14 cellular contexts compared by ENCODE assay signal in the genomic region with DNA sequence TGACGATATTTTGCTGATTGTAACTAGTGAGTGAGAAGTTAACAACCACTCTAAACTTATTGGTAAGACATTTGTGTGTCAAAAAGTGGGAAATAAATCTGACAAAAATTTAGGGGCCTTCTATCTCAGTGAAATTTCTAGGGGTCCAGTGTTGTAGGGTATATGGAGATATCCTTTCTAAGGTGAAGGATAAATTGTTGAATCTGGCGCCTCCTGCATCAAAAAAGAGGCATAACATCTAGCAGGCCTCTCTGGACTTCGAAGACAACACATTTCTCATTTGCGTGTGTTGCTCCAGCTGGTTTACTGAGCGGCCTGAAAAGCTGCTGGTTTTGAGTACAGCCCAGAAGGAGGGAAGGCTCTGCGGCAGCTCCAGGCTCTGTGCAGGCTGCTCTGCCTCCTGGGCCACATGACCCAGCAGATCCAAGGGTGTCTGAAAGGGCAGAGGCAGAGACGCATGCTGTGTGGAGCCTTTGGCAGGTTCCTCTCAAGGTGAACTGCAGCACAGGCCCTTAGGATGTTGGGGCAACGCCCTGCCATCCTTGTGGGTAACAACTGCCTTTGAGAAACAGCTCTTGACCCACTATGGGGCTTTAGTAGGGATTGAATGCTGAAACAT.
DNase-seq lines count a peak whose midpoint lies in the region; TF ChIP-seq lines count a peak whose summit lies in the region.
"Had no signal": no experiment of that assay in that cellular context is flagged by ENCODE, and none has a peak within 500 bp of the region (broad histone marks: within the 10 kb centered on the region; RNA-seq: fewer than 3 reads in every experiment).

No MANE protein-coding gene starts in this region.

- no peak overlapping the region for H3K27ac ChIP-seq in KMS-11
- H3K27ac ChIP-seq: ovary had no signal

- peaks cover 3% of the 10 kb centered on the region for H3K27me3 Mint-ChIP-seq in nephron progenitor cell (ENCODE audit: low read depth, poor library complexity)
- H3K27me3 Mint-ChIP-seq in activated naive CD4-positive, alpha-beta T cell treated with anti-CD3 and anti-CD28 coated beads, Interleukin-2, amount 10 ng/mL, durations not matched to agents 7 days and 5 days, result no peaks in the 10 kb centered on the region
- H3K27me3 Mint-ChIP-seq: dendritic cell treated with granulocyte-macrophage colony-stimulating factor and Interleukin-4, amounts not matched to agents 40 ng/mL and 50 ng/mL, for 4 days had no signal

- no peak overlapping the region for H3K4me2 ChIP-seq in KMS-11

- H3K36me3 ChIP-seq in KMS-11 (ENCODE audit: insufficient read depth), result no peaks in the 10 kb centered on the region; the same call in 1 of the 2 replicates
- H3K36me3 ChIP-seq: ovary had no signal

- no peak overlapping the region for H3K27ac Mint-ChIP-seq in nephron progenitor cell
- H3K27ac Mint-ChIP-seq in activated naive CD4-positive, alpha-beta T cell treated with anti-CD3 and anti-CD28 coated beads, Interleukin-2, amount 10 ng/mL, durations not matched to agents 7 days and 5 days, result no peak overlapping the region
- H3K27ac Mint-ChIP-seq: dendritic cell treated with granulocyte-macrophage colony-stimulating factor and Interleukin-4, amounts not matched to agents 40 ng/mL and 50 ng/mL, for 4 days had no signal

- DNase-seq in DMS 273 (lab: John Stamatoyannopoulos, UW; ENCODE audit: unreplicated experiment), result peak; percentile 51
- no peak for DNase-seq in DMS 273 treated with DMSO at 0.1 percent for 48 hours (lab: John Stamatoyannopoulos, UW)
- DNase-seq in astrocyte of the spinal cord (ENCODE audit: low read depth, low spot score), result no peak
- no peak for DNase-seq in nephron progenitor cell
- no peak for DNase-seq in NCI-H2196 treated with DMSO at 0.1 percent for 48 hours (lab: John Stamatoyannopoulos, UW; ENCODE audit: unreplicated experiment)
- no peak for DNase-seq in NCI-H748 (lab: John Stamatoyannopoulos, UW; ENCODE audit: unreplicated experiment)
- DNase-seq in activated naive CD4-positive, alpha-beta T cell treated with anti-CD3 and anti-CD28 coated beads, Interleukin-2, amount 10 ng/mL, durations not matched to agents 7 days and 5 days, result no peak
- DNase-seq: GF-D8; H7; ovary; stimulated activated CD4-positive, alpha-beta T cell treated with anti-CD3 and anti-CD28 coated beads, Interleukin-4, amount 100 ng/mL, for 24 hours had no signal

- no peaks in the 10 kb centered on the region for H4K20me1 ChIP-seq in KMS-11 (ENCODE audit: insufficient read depth)

- H3K9ac ChIP-seq in KMS-11, result no peak overlapping the region

- no peaks in the 10 kb centered on the region for H3K4me1 Mint-ChIP-seq in nephron progenitor cell
- no peaks in the 10 kb centered on the region for H3K4me1 Mint-ChIP-seq in activated naive CD4-positive, alpha-beta T cell treated with anti-CD3 and anti-CD28 coated beads, Interleukin-2, amount 10 ng/mL, durations not matched to agents 7 days and 5 days

- peak; percentile 83 for TF ChIP-seq CTCF in KMS-11 (conservative IDR thresholded peaks at IDR 0.05; ENCODE audit: low read depth, low read length)
- peak; percentile 40 for TF ChIP-seq CTCF in astrocyte of the spinal cord (IDR thresholded peaks at IDR 0.05; ENCODE audit: low read depth, low read length)
- TF ChIP-seq CTCF in nephron progenitor cell (IDR thresholded peaks at IDR 0.05), result peak; percentile 39

- H3K9me3 Mint-ChIP-seq in nephron progenitor cell, result no peaks in the 10 kb centered on the region
- no peaks in the 10 kb centered on the region for H3K9me3 Mint-ChIP-seq in activated naive CD4-positive, alpha-beta T cell treated with anti-CD3 and anti-CD28 coated beads, Interleukin-2, amount 10 ng/mL, durations not matched to agents 7 days and 5 days
- H3K9me3 Mint-ChIP-seq: activated naive CD4-positive, alpha-beta T cell treated with anti-CD3 and anti-CD28 coated beads, Interleukin-2, amount 50 U/mL, for 72 hours; dendritic cell treated with granulocyte-macrophage colony-stimulating factor and Interleukin-4, amounts not matched to agents 40 ng/mL and 50 ng/mL, for 4 days had no signal

- no peak overlapping the region for H2AFZ ChIP-seq in KMS-11 (ENCODE audit: low read depth)

- H3K27me3 ChIP-seq in KMS-11 (ENCODE audit: insufficient read depth, low read depth), result no peaks in the 10 kb centered on the region
- H3K27me3 ChIP-seq: ovary had no signal

- no peaks in the 10 kb centered on the region for H3K79me2 ChIP-seq in KMS-11 (ENCODE audit: insufficient read depth, low read depth)

- H3K4me3 ChIP-seq in KMS-11 (IDR thresholded peaks at IDR 0.05; ENCODE audit: insufficient read depth, low read depth, low read length) (no peak overlapping the region), astrocyte of the spinal cord (ENCODE audit: low read depth, low read length) (no peak overlapping the region)
- H3K4me3 ChIP-seq: ovary had no signal

- no peaks in the 10 kb centered on the region for H3K4me1 ChIP-seq in KMS-11 (ENCODE audit: low read depth, poor library complexity, severe bottlenecking)

- in situ Hi-C loops in astrocyte of the spinal cord (cut with HindIII; ENCODE audit: low sequenced_read_pairs), result no loop called here

- CTCF ChIA-PET in activated naive CD4-positive, alpha-beta T cell treated with anti-CD3 and anti-CD28 coated beads, Interleukin-2, amount 10 ng/mL, durations not matched to agents 7 days and 5 days (lab: Charles Lee), result interaction anchor here (1.3 kb wide), 1 partner anchor 166 kb away, joined by 3 read pairs; no protein-coding TSS in a partner anchor

- peaks cover 10% of the 10 kb centered on the region for H3K36me3 Mint-ChIP-seq in nephron progenitor cell (ENCODE audit: low read depth)
- peaks cover 3% of the 10 kb centered on the region for H3K36me3 Mint-ChIP-seq in activated naive CD4-positive, alpha-beta T cell treated with anti-CD3 and anti-CD28 coated beads, Interleukin-2, amount 10 ng/mL, durations not matched to agents 7 days and 5 days
- H3K36me3 Mint-ChIP-seq: activated naive CD4-positive, alpha-beta T cell treated with anti-CD3 and anti-CD28 coated beads, Interleukin-2, amount 50 U/mL, for 72 hours had no signal

- no peak overlapping the region for H3K4me3 Mint-ChIP-seq in nephron progenitor cell
- H3K4me3 Mint-ChIP-seq in activated naive CD4-positive, alpha-beta T cell treated with anti-CD3 and anti-CD28 coated beads, Interleukin-2, amount 10 ng/mL, durations not matched to agents 7 days and 5 days, result no peak overlapping the region
- H3K4me3 Mint-ChIP-seq: dendritic cell treated with granulocyte-macrophage colony-stimulating factor and Interleukin-4, amounts not matched to agents 40 ng/mL and 50 ng/mL, for 4 days had no signal
